ENCODE assay signal across 8 cellular contexts in the genomic region with DNA sequence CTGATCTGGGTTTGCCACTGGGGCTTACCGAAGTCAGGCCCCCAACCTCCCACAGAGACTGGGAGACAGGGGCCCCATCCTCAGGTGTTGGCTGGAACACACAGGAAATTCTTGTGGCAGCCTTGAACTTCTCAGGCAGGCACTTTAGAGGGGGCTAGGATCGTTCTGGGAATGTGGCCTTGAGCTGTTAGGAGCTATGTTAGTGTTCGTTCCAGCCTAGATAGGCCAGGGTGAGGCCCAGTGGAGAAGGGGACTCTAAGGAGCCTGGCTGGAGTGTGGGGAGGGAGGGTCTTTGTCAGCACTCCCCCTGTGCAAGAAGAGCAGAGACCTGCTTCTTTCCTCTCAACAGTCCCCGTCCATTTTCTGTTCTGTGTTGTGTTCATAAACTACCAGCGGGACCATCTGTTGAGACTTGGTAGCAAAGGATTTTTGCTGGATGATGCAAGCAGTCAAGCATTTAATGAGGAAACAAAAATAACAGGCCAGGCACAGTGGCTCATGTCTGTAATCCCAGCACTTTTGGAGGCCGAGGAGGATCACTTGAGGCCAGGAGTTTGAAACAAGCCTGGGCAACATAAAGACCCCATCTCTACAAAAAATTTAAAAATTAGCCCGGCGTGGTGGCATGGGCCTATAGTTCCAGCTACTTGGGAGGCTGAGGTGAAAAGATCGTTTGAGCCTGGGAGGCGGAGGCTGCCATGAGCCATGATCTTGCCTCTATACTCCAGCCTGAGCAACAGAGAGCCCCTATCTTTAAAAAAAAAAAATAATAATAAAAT. TPM values are rescaled to one million over a fixed set of nuclear protein-coding genes. Genes with fewer than 3 reads are reported as not detected.
DNase-seq lines count a peak whose midpoint lies in the region; ATAC-seq and TF ChIP-seq lines count a peak whose summit lies in the region.

No MANE protein-coding gene starts in this region.

- peak overlapping the region; percentile 82 for H3K4me3 ChIP-seq in AG04449 (ENCODE audit: low read depth, low read length)
- peak overlapping the region; percentile 73 to 75 for H3K4me3 ChIP-seq in SK-N-SH (ENCODE audit: low read depth in 2 of 2, low read length in 1 of 2)
- H3K4me3 ChIP-seq in epithelial cell of esophagus (ENCODE audit: low read length) = peak overlapping the region; percentile 80

- no peak for ATAC-seq in GM21526 (IDR thresholded peaks at IDR 0.05; ENCODE audit: low FRiP score, unreplicated experiment)

- H3K4me2 ChIP-seq in SK-N-SH = peak overlapping the region; percentile 98

- peaks cover 89% of the 10 kb centered on the region for H3K79me2 ChIP-seq in SK-N-SH (ENCODE audit: insufficient read depth)

- H3K9ac ChIP-seq in SK-N-SH = peak overlapping the region; percentile 97

- no peaks in the 10 kb centered on the region for H3K9me2 ChIP-seq in SK-N-SH

- H3F3A ChIP-seq in SK-N-SH (replicated peaks; ENCODE audit: insufficient read depth) = peaks cover 29% of the 10 kb centered on the region

- H3K36me3 ChIP-seq in SK-N-SH (replicated peaks in 1 of 2; ENCODE audit: control insufficient read depth in 1 of 2, insufficient read depth in 2 of 2, low read length in 1 of 2) = no peaks in the 10 kb centered on the region

- peak overlapping the region; percentile 91 to 96 for H3K27ac ChIP-seq in SK-N-SH (ENCODE audit: low read depth in 2 of 2, low read length in 1 of 2)

- no peak overlapping the region; the same call in 1 of the 2 replicates for H2AFZ ChIP-seq in SK-N-SH (ENCODE audit: low read depth)

- H3K4me3 Mint-ChIP-seq in nephron = peak overlapping the region; percentile 91 to 98 (median 93)

- CTCF ChIA-PET in AG04449 (lab: Yijun Ruan, JAX) = interaction anchor here (1.0 to 1.9 kb wide), 7 partner anchors 11 to 213 kb away, joined by 3 to 11 read pairs (median 6); no protein-coding TSS in a partner anchor
- CTCF ChIA-PET in HEK293T (lab: Yijun Ruan, JAX) = interaction anchor here (1.4 to 2.2 kb wide), 3 partner anchors 10 to 219 kb away, joined by 4 to 15 read pairs (median 8); a partner anchor contains a TSS
- CTCF ChIA-PET in SK-N-SH (lab: Yijun Ruan, JAX) = interaction anchor here (0.8 to 3.5 kb wide), 6 partner anchors 15 to 212 kb away, joined by 3 to 15 read pairs (median 6); no protein-coding TSS in a partner anchor

- 32% methylated on average over 9 of the region's 10 CpGs for WGBS in SK-N-SH (ENCODE audit: low lambda C conversion rate)

- no peaks in the 10 kb centered on the region; the same call in 1 of the 2 replicates for H4K20me1 ChIP-seq in SK-N-SH (ENCODE audit: insufficient read depth)

- H3K4me1 ChIP-seq in SK-N-SH (ENCODE audit: control insufficient read depth in 1 of 2, insufficient read depth in 2 of 2, low read depth in 1 of 2, low read length in 1 of 2) = peaks cover 18 to 29% of the 10 kb centered on the region in 2 experiments; a peak in 3 of 4 replicates

- POLR2A ChIA-PET in AG04449 (lab: Yijun Ruan, JAX) = interaction anchor here (0.6 kb wide), 1 partner anchor 241 kb away, joined by 3 read pairs; no protein-coding TSS in a partner anchor
- POLR2A ChIA-PET in HEK293T (lab: Yijun Ruan, JAX) = interaction anchor here (0.9 to 2.7 kb wide), 6 partner anchors 9 to 213 kb away, joined by 3 to 16 read pairs (median 4); a partner anchor contains a TSS
- POLR2A ChIA-PET in SK-N-SH (lab: Yijun Ruan, JAX) = no interaction called here

- no peak for TF ChIP-seq EP300 in SK-N-SH (IDR thresholded peaks at IDR 0.05; ENCODE audit: borderline replicate concordance in 1 of 2, low read depth in 1 of 2, low read length in 1 of 2)

- peaks cover 54% of the 10 kb centered on the region for H3K4me1 Mint-ChIP-seq in nephron

- H3K9me3 ChIP-seq in SK-N-SH = no peaks in the 10 kb centered on the region

- no peak for DNase-seq in AG04449 (ENCODE audit: low read depth, low spot score)
- no peak for DNase-seq in HEK293T (ENCODE audit: extremely low spot score)
- no peak for DNase-seq in SK-N-SH
- DNase-seq in epithelial cell of esophagus (ENCODE audit: low read depth) = peak; percentile 86
- DNase-seq in NCI-H1436 treated with DMSO at 0.1 percent for 48 hours (lab: John Stamatoyannopoulos, UW) = no peak
- no peak for DNase-seq in activated gamma-delta T cell (lab: John Stamatoyannopoulos, UW)

- no peaks in the 10 kb centered on the region for H3K27me3 Mint-ChIP-seq in nephron (ENCODE audit: low read depth)

- peak overlapping the region; percentile 99 to 100 (median 100) for H3K27ac Mint-ChIP-seq in nephron

- H3K27me3 ChIP-seq in SK-N-SH (ENCODE audit: insufficient read depth) = no peaks in the 10 kb centered on the region

- TF ChIP-seq RAD21 in SK-N-SH (IDR thresholded peaks at IDR 0.05; ENCODE audit: low read length) = no peak

- peaks cover 2% of the 10 kb centered on the region for H3K9me3 Mint-ChIP-seq in nephron

- TF ChIP-seq CTCF in AG04449 (IDR thresholded peaks at IDR 0.05; ENCODE audit: insufficient read depth, low read length, missing control alignments) (no peak), SK-N-SH (IDR thresholded peaks at IDR 0.05) (no peak), epithelial cell of esophagus (IDR thresholded peaks at IDR 0.05; ENCODE audit: insufficient read depth, low read depth, low read length, missing control alignments) (no peak), nephron (IDR thresholded peaks at IDR 0.05; ENCODE audit: unreplicated experiment in 3 of 3) (no peak)

- peaks cover 15% of the 10 kb centered on the region for H3K36me3 Mint-ChIP-seq in nephron (ENCODE audit: low read depth)

TF ChIP-seq in HEK293T, 16 proteins besides CTCF, POLR2A, EP300 and RAD21:
- TF ChIP-seq L3MBTL2 (conservative IDR thresholded peaks at IDR 0.05) = peak; percentile 79
- TF ChIP-seq, protein P1, sequence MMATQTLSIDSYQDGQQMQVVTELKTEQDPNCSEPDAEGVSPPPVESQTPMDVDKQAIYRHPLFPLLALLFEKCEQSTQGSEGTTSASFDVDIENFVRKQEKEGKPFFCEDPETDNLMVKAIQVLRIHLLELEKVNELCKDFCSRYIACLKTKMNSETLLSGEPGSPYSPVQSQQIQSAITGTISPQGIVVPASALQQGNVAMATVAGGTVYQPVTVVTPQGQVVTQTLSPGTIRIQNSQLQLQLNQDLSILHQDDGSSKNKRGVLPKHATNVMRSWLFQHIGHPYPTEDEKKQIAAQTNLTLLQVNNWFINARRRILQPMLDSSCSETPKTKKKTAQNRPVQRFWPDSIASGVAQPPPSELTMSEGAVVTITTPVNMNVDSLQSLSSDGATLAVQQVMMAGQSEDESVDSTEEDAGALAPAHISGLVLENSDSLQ (IDR thresholded peaks at IDR 0.05) = no peak
- TF ChIP-seq SUZ12 (IDR thresholded peaks at IDR 0.05) = no peak
- no peak for TF ChIP-seq FOXA1 (IDR thresholded peaks at IDR 0.05)
- no peak for TF ChIP-seq ELF4 (IDR thresholded peaks at IDR 0.05)
- no peak for TF ChIP-seq BHLHE40 (IDR thresholded peaks at IDR 0.05; ENCODE audit: borderline replicate concordance)
- no peak for TF ChIP-seq ZNF384 (IDR thresholded peaks at IDR 0.05)
- no peak for TF ChIP-seq FOXK2 (IDR thresholded peaks at IDR 0.05)
TF ChIP-seq in HEK293T: peak in this region for 1.

TF ChIP-seq in SK-N-SH, 30 proteins besides CTCF, POLR2A, EP300 and RAD21 (continues in another document):
- TF ChIP-seq TEAD4 (IDR thresholded peaks at IDR 0.05; ENCODE audit: borderline replicate concordance, insufficient read depth) = no peak
- TF ChIP-seq CHD2 (IDR thresholded peaks at IDR 0.05; ENCODE audit: low read length, partially characterized antibody) = no peak
- TF ChIP-seq EZH2phosphoT487 (IDR thresholded peaks at IDR 0.05; ENCODE audit: borderline replicate concordance, low read depth) = no peak
- peak; percentile 67; the same call in 1 of the 2 replicates for TF ChIP-seq TCF12 (IDR thresholded peaks at IDR 0.05)
- TF ChIP-seq, protein P2, sequence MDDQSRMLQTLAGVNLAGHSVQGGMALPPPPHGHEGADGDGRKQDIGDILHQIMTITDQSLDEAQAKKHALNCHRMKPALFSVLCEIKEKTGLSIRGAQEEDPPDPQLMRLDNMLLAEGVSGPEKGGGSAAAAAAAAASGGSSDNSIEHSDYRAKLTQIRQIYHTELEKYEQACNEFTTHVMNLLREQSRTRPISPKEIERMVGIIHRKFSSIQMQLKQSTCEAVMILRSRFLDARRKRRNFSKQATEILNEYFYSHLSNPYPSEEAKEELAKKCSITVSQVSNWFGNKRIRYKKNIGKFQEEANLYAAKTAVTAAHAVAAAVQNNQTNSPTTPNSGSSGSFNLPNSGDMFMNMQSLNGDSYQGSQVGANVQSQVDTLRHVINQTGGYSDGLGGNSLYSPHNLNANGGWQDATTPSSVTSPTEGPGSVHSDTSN (IDR thresholded peaks at IDR 0.05) = no peak
- 0 out of 2 replicates have a peak, but pooled peaks have one; percentile 33 for TF ChIP-seq TAF1 (IDR thresholded peaks at IDR 0.05; ENCODE audit: borderline replicate concordance, low read depth, low read length)
- TF ChIP-seq GATA2 (CRISPR knock-in tag; IDR thresholded peaks at IDR 0.05) = no peak
- TF ChIP-seq FOXM1 (IDR thresholded peaks at IDR 0.05; ENCODE audit: low read depth) = no peak
- no peak for TF ChIP-seq NRF1 (IDR thresholded peaks at IDR 0.05; ENCODE audit: low read depth, low read length)

RNA-seq across cellular contexts. Expression of a gene that starts 1.5 kb away (rescaled TPM):
- 33.5 and 34.7 TPM in 2 replicates for polyA plus RNA-seq in SK-N-SH (2012; rRNA removed)
- 16.1 and 21.5 TPM in 2 replicates for polyA plus RNA-seq in SK-N-SH (2012; cell fraction: cytosol; rRNA removed)
- 59.6 and 61.9 TPM in 2 replicates for polyA plus RNA-seq in SK-N-SH (2012; cell fraction: nucleus; rRNA removed)

RNA-seq across cellular contexts. Expression of a gene that starts 1.5 kb away (rescaled TPM):
- 205 and 343 TPM in 2 replicates for polyA plus RNA-seq in SK-N-SH (2012; rRNA removed)
- 170 and 298 TPM in 2 replicates for polyA plus RNA-seq in SK-N-SH (2012; cell fraction: cytosol; rRNA removed)
- 209 and 222 TPM in 2 replicates for polyA plus RNA-seq in SK-N-SH (2012; cell fraction: nucleus; rRNA removed)
